Comparison of ENCODE assay signal across 12 cellular contexts in the genomic region with DNA sequence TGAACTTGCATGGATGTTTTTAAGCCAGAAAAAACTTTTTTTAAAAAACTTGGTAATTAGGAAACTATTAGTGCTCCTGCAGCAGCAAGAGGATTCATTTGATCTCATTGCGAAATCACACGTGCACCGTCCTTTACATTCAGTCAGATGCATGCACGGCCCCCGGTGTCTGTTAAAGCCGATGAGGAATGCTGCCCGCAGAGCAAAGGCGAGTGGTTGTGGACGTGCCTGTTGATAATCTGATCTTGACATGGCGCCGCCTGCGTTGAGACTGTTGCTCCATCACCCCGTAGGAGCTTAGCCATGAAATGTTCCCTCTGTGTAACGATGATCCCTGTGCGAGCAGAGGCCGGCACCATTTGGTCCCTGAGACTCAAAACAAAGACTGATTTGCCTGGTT.
"Had no signal": no experiment of that assay in that cellular context is flagged by ENCODE, and none has a peak within 500 bp of the region (broad histone marks: within the 10 kb centered on the region; RNA-seq: fewer than 3 reads in every experiment).

No MANE protein-coding gene starts in this region.

- ATAC-seq: activated CD4-positive, alpha-beta T cell treated with anti-CD3 and anti-CD28 coated beads for 36 hours; activated naive CD8-positive, alpha-beta T cell treated with anti-CD3 and anti-CD28 coated beads, Interleukin-2, amount 50 U/mL, for 24 hours; mucosa of descending colon; naive thymus-derived CD8-positive, alpha-beta T cell had no signal

- H3K9me3 ChIP-seq: mucosa of descending colon, prostate gland had no signal

- DNase-seq: activated CD4-positive, alpha-beta memory T cell treated with anti-CD3 and anti-CD28 coated beads, Interleukin-2, amount 10 ng/mL, durations not matched to agents 7 days and 5 days; activated CD4-positive, alpha-beta T cell treated with anti-CD3 and anti-CD28 coated beads for 36 hours; activated naive CD4-positive, alpha-beta T cell treated with Interleukin-2 at 50 U/mL for 16 hours; activated naive CD8-positive, alpha-beta T cell treated with anti-CD3 and anti-CD28 coated beads, Interleukin-2, amount 50 U/mL, for 24 hours; central memory CD4-positive, alpha-beta T cell; effector memory CD4-positive, alpha-beta T cell; mucosa of descending colon; naive thymus-derived CD8-positive, alpha-beta T cell; occipital lobe; WERI-Rb-1 had no signal

- H3K27me3 ChIP-seq: tibial artery had no signal

- H3K4me3 ChIP-seq: mucosa of descending colon, prostate gland, tibial artery had no signal

- H3K36me3 ChIP-seq: prostate gland had no signal

- H3K4me1 ChIP-seq: prostate gland, tibial artery had no signal

- H3K27ac ChIP-seq: prostate gland, tibial artery, WERI-Rb-1 had no signal
